In genomic region chr3:152200476-152201422, GRCh38 we compare ENCODE assay signal across 8 cellular contexts.
DNase-seq lines count a peak whose midpoint lies in the region; ATAC-seq and TF ChIP-seq lines count a peak whose summit lies in the region.

No MANE protein-coding gene starts in this region.

- TF ChIP-seq CTCF in natural killer cell (IDR thresholded peaks at IDR 0.05) = no peak
- TF ChIP-seq CTCF in brain microvascular endothelial cell (IDR thresholded peaks at IDR 0.05; ENCODE audit: low read depth, low read length, missing control alignments) = no peak

- H3K36me3 ChIP-seq in CD4-positive, CD25-positive, alpha-beta regulatory T cell (ENCODE audit: control insufficient read depth, insufficient read depth, low read length) = no peaks in the 10 kb centered on the region
- H3K36me3 ChIP-seq in adipocyte (ENCODE audit: control insufficient read depth, insufficient read depth, low read length, severe bottlenecking) = no peaks in the 10 kb centered on the region
- H3K36me3 ChIP-seq in brain microvascular endothelial cell (replicated peaks) = no peaks in the 10 kb centered on the region

- peak overlapping the region; percentile 86 for H3K27ac ChIP-seq in CD4-positive, CD25-positive, alpha-beta regulatory T cell (ENCODE audit: insufficient read depth, low read length, poor library complexity, severe bottlenecking)
- H3K27ac ChIP-seq in brain microvascular endothelial cell = no peak overlapping the region

- peak overlapping the region; percentile 93 for H3K4me3 ChIP-seq in CD4-positive, CD25-positive, alpha-beta regulatory T cell (ENCODE audit: low read depth, low read length)
- H3K4me3 ChIP-seq in adipocyte (ENCODE audit: low read length) (peak overlapping the region; percentile 75), brain microvascular endothelial cell (ENCODE audit: low read depth, low read length) (no peak overlapping the region)

- peaks cover 3% of the 10 kb centered on the region for H3K36me3 Mint-ChIP-seq in CD4-positive, CD25-positive, alpha-beta regulatory T cell
- H3K36me3 Mint-ChIP-seq in natural killer cell = no peaks in the 10 kb centered on the region

- in situ Hi-C loops in brain microvascular endothelial cell (cut with HindIII; ENCODE audit: low pct_ligation_motif_present, low sequenced_read_pairs) = no loop called here

- no peaks in the 10 kb centered on the region for H3K9me3 ChIP-seq in CD4-positive, CD25-positive, alpha-beta regulatory T cell (ENCODE audit: control insufficient read depth in 2 of 2, low read length in 2 of 2)
- no peaks in the 10 kb centered on the region for H3K9me3 ChIP-seq in adipocyte (ENCODE audit: control insufficient read depth, low read length)

- intact Hi-C loops in natural killer cell (cut with micrococcal nuclease) = no loop called here

- peaks cover 4% of the 10 kb centered on the region for H3K27me3 Mint-ChIP-seq in CD4-positive, CD25-positive, alpha-beta regulatory T cell
- H3K27me3 Mint-ChIP-seq in natural killer cell (ENCODE audit: low read depth in 2 of 2) = no peaks in the 10 kb centered on the region

- ATAC-seq in CD4-positive, CD25-positive, alpha-beta regulatory T cell (ENCODE audit: low read depth in 2 of 2) = peak; percentile 27 to 46
- ATAC-seq in HG03175 (IDR thresholded peaks at IDR 0.05; ENCODE audit: unreplicated experiment) = peak; percentile 23
- peak in 1 of 3 donors; percentile 32 for ATAC-seq in natural killer cell
- no peak for ATAC-seq in GM21381 (IDR thresholded peaks at IDR 0.05; ENCODE audit: unreplicated experiment)
- ATAC-seq in HG02973 (IDR thresholded peaks at IDR 0.05; ENCODE audit: unreplicated experiment) = no peak

- H3K4me1 ChIP-seq in CD4-positive, CD25-positive, alpha-beta regulatory T cell (ENCODE audit: control insufficient read depth, insufficient read depth, low read length, poor library complexity, severe bottlenecking) = peaks cover 92% of the 10 kb centered on the region
- H3K4me1 ChIP-seq in adipocyte (ENCODE audit: control insufficient read depth, insufficient read depth, low read length) = peaks cover 47% of the 10 kb centered on the region

- H3K27me3 ChIP-seq in CD4-positive, CD25-positive, alpha-beta regulatory T cell (ENCODE audit: control insufficient read depth, insufficient read depth, low read length) = no peaks in the 10 kb centered on the region
- H3K27me3 ChIP-seq in adipocyte (replicated peaks; ENCODE audit: control insufficient read depth, insufficient read depth, low read length) (no peaks in the 10 kb centered on the region), brain microvascular endothelial cell (replicated peaks) (no peaks in the 10 kb centered on the region)

- DNase-seq in CD4-positive, CD25-positive, alpha-beta regulatory T cell = peak in 2 of 3 donors; percentile 54 to 71
- DNase-seq in adipocyte (ENCODE audit: low read depth) (no peak), natural killer cell (no peak), brain microvascular endothelial cell (no peak), AG20443 (ENCODE audit: low spot score) (no peak)

- peaks cover 50 to 81% (median 60%) of the 10 kb centered on the region in 4 donors for H3K4me1 Mint-ChIP-seq in CD4-positive, CD25-positive, alpha-beta regulatory T cell
- peaks cover 81 to 84% of the 10 kb centered on the region in 2 donors for H3K4me1 Mint-ChIP-seq in natural killer cell

- peak overlapping the region; percentile 80 for H3K9ac ChIP-seq in adipocyte (ENCODE audit: low read length)

- peak overlapping the region; percentile 82 to 100 (median 95) for H3K27ac Mint-ChIP-seq in CD4-positive, CD25-positive, alpha-beta regulatory T cell
- H3K27ac Mint-ChIP-seq in natural killer cell = peak overlapping the region; percentile 94 to 96

- H3K4me3 Mint-ChIP-seq in CD4-positive, CD25-positive, alpha-beta regulatory T cell = peak overlapping the region; percentile 76 to 92 (median 84)
- H3K4me3 Mint-ChIP-seq in natural killer cell = peak overlapping the region; percentile 97

- no peaks in the 10 kb centered on the region for H3K9me3 Mint-ChIP-seq in CD4-positive, CD25-positive, alpha-beta regulatory T cell
- no peaks in the 10 kb centered on the region for H3K9me3 Mint-ChIP-seq in natural killer cell

Comparison
In these comparisons a context has a peak if more than half of its experiments do, and no peak if none do; other contexts are left out.
1. ATAC-seq: peak in CD4-positive, CD25-positive, alpha-beta regulatory T cell (2 of 2) and HG03175 (single experiment); none in GM21381 (single experiment) and HG02973 (single experiment).
2. DNase-seq: peak in CD4-positive, CD25-positive, alpha-beta regulatory T cell (2 of 3); none in adipocyte (single experiment), natural killer cell (single experiment), brain microvascular endothelial cell (single experiment) and AG20443 (single experiment).